8 cellular contexts compared by ENCODE assay signal in genomic region chr1:55211909-55212308, GRCh38. TPM values are rescaled to one million over a fixed set of nuclear protein-coding genes. Genes with fewer than 3 reads are reported as not detected.
A peak's percentile ranks its signal among the peaks of the same experiment; 100 is the strongest.
DNase-seq lines count a peak whose midpoint lies in the region; ATAC-seq and TF ChIP-seq lines count a peak whose summit lies in the region.

No MANE protein-coding gene starts in this region.

- peaks cover 63% of the 10 kb centered on the region for H3K4me1 Mint-ChIP-seq in activated CD8-positive, alpha-beta memory T cell treated with anti-CD3 and anti-CD28 coated beads, Interleukin-2, amount 10 ng/mL, durations not matched to agents 7 days and 5 days
- H3K4me1 Mint-ChIP-seq in stimulated activated naive CD8-positive, alpha-beta T cell treated with anti-CD3 and anti-CD28 coated beads, Interleukin-15, amount 100 ng/mL, for 72 hours = peaks cover 80% of the 10 kb centered on the region
- H3K4me1 Mint-ChIP-seq in osteocyte (ENCODE audit: unreplicated experiment) = peaks cover 77% of the 10 kb centered on the region

- TF ChIP-seq POLR2A in body of pancreas (IDR thresholded peaks at IDR 0.05) = no peak

- CTCF ChIA-PET in activated CD8-positive, alpha-beta memory T cell treated with anti-CD3 and anti-CD28 coated beads, Interleukin-2, amount 10 ng/mL, durations not matched to agents 7 days and 5 days (lab: Charles Lee) = interaction anchor here (0.8 to 1.7 kb wide), 3 partner anchors 45 to 73 kb away, joined by 3 to 8 read pairs (median 3); no protein-coding TSS in a partner anchor

- peaks cover 10% of the 10 kb centered on the region for H3K36me3 Mint-ChIP-seq in activated CD8-positive, alpha-beta memory T cell treated with anti-CD3 and anti-CD28 coated beads, Interleukin-2, amount 10 ng/mL, durations not matched to agents 7 days and 5 days
- no peaks in the 10 kb centered on the region for H3K36me3 Mint-ChIP-seq in osteocyte (ENCODE audit: unreplicated experiment)

- H3K27me3 Mint-ChIP-seq in activated CD8-positive, alpha-beta memory T cell treated with anti-CD3 and anti-CD28 coated beads, Interleukin-2, amount 10 ng/mL, durations not matched to agents 7 days and 5 days = no peaks in the 10 kb centered on the region
- H3K27me3 Mint-ChIP-seq in stimulated activated naive CD8-positive, alpha-beta T cell treated with anti-CD3 and anti-CD28 coated beads, Interleukin-15, amount 100 ng/mL, for 72 hours = no peaks in the 10 kb centered on the region
- H3K27me3 Mint-ChIP-seq in osteocyte (ENCODE audit: unreplicated experiment) = no peaks in the 10 kb centered on the region

- DNase-seq in activated CD8-positive, alpha-beta memory T cell treated with anti-CD3 and anti-CD28 coated beads, Interleukin-2, amount 10 ng/mL, durations not matched to agents 7 days and 5 days = peak; percentile 58
- no peak for DNase-seq in activated CD8-positive, alpha-beta memory T cell treated with anti-CD3 and anti-CD28 coated beads, Interleukin-2, amount 50 U/mL, for 48 hours
- peak in 1 of 2 experiments; percentile 75 for DNase-seq in HL-60 (ENCODE audit: low read depth in 1 of 2, low spot score in 1 of 2)
- no peak for DNase-seq in body of pancreas
- DNase-seq in stimulated activated naive CD8-positive, alpha-beta T cell treated with anti-CD3 and anti-CD28 coated beads, Interleukin-15, amount 100 ng/mL, for 72 hours = no peak
- DNase-seq in NCI-H2171 treated with DMSO at 0.1 percent for 48 hours (lab: John Stamatoyannopoulos, UW) = no peak
- no peak for DNase-seq in osteocyte (ENCODE audit: extremely low spot score, unreplicated experiment)

- peak overlapping the region; percentile 89 for H3K27ac Mint-ChIP-seq in activated CD8-positive, alpha-beta memory T cell treated with anti-CD3 and anti-CD28 coated beads, Interleukin-2, amount 10 ng/mL, durations not matched to agents 7 days and 5 days
- H3K27ac Mint-ChIP-seq in stimulated activated naive CD8-positive, alpha-beta T cell treated with anti-CD3 and anti-CD28 coated beads, Interleukin-15, amount 100 ng/mL, for 72 hours = no peak overlapping the region
- H3K27ac Mint-ChIP-seq in osteocyte (ENCODE audit: unreplicated experiment) = no peak overlapping the region

- H3K27ac ChIP-seq in HL-60 (replicated peaks) (peak overlapping the region; percentile 80), body of pancreas (peak overlapping the region in 3 of 4 donors; percentile 91 to 94 (median 93))

- no peaks in the 10 kb centered on the region for H3K36me3 ChIP-seq in body of pancreas (replicated peaks in 1 of 2; ENCODE audit: insufficient read depth in 1 of 2, low read depth in 2 of 2)

- WGBS in body of pancreas, 2 donors = 31 to 32% methylated on average over 3 of the region's 3 CpGs

- ATAC-seq in activated CD8-positive, alpha-beta memory T cell treated with anti-CD3 and anti-CD28 coated beads, Interleukin-2, amount 10 ng/mL, durations not matched to agents 7 days and 5 days = no peak
- ATAC-seq in body of pancreas = no peak
- ATAC-seq in stimulated activated naive CD8-positive, alpha-beta T cell treated with anti-CD3 and anti-CD28 coated beads, Interleukin-15, amount 100 ng/mL, for 72 hours = no peak
- ATAC-seq in activated CD4-positive, CD25-positive, alpha-beta regulatory T cell treated with anti-CD3 and anti-CD28 coated beads, Interleukin-2, amount 50 U/mL, for 24 hours = no peak

- H3K27me3 ChIP-seq in HL-60 (ENCODE audit: insufficient read depth, poor library complexity, severe bottlenecking) (no peaks in the 10 kb centered on the region), body of pancreas (no peaks in the 10 kb centered on the region)

- H3K4me3 Mint-ChIP-seq in activated CD8-positive, alpha-beta memory T cell treated with anti-CD3 and anti-CD28 coated beads, Interleukin-2, amount 10 ng/mL, durations not matched to agents 7 days and 5 days = peak overlapping the region; percentile 86
- peak overlapping the region; percentile 89 to 91 for H3K4me3 Mint-ChIP-seq in stimulated activated naive CD8-positive, alpha-beta T cell treated with anti-CD3 and anti-CD28 coated beads, Interleukin-15, amount 100 ng/mL, for 72 hours
- H3K4me3 Mint-ChIP-seq in osteocyte (ENCODE audit: unreplicated experiment) = no peak overlapping the region

- TF ChIP-seq CTCF in HL-60 (IDR thresholded peaks at IDR 0.05; ENCODE audit: insufficient read depth, low read length) (no peak), body of pancreas (IDR thresholded peaks at IDR 0.05) (no peak), osteocyte (IDR thresholded peaks at IDR 0.05) (no peak)

- H3K9me3 ChIP-seq in body of pancreas = no peaks in the 10 kb centered on the region

- H3K4me3 ChIP-seq in HL-60 (replicated peaks; ENCODE audit: insufficient read depth, low read length) (peak overlapping the region; percentile 89), body of pancreas (no peak overlapping the region)

- peaks cover 56% of the 10 kb centered on the region for H3K4me1 ChIP-seq in body of pancreas

- intact Hi-C loops in body of pancreas (cut with DNase I) = no loop called here

- no peaks in the 10 kb centered on the region for H3K9me3 Mint-ChIP-seq in activated CD8-positive, alpha-beta memory T cell treated with anti-CD3 and anti-CD28 coated beads, Interleukin-2, amount 10 ng/mL, durations not matched to agents 7 days and 5 days (ENCODE audit: low read depth)
- no peaks in the 10 kb centered on the region for H3K9me3 Mint-ChIP-seq in stimulated activated naive CD8-positive, alpha-beta T cell treated with anti-CD3 and anti-CD28 coated beads, Interleukin-15, amount 100 ng/mL, for 72 hours
- no peaks in the 10 kb centered on the region for H3K9me3 Mint-ChIP-seq in osteocyte (ENCODE audit: unreplicated experiment)

RNA-seq across cellular contexts. Expression of gene USP24, which starts 3.3 kb away (rescaled TPM):
- 10 to 100 TPM; 38.2 to 42.3 TPM for total RNA-seq in activated CD8-positive, alpha-beta memory T cell treated with anti-CD3 and anti-CD28 coated beads, Interleukin-2, amount 10 ng/mL, durations not matched to agents 7 days and 5 days
- total RNA-seq in body of pancreas (10 to 100 TPM; 28.3 to 68.6 TPM), osteocyte (32.1 and 37.5 TPM in 2 replicates)
